ENCODE assay signal across 8 cellular contexts in genomic region chr1:167714851-167715652, GRCh38. TPM values are rescaled to one million over a fixed set of nuclear protein-coding genes. Genes with fewer than 3 reads are reported as not detected.
DNase-seq lines count a peak whose midpoint lies in the region; ATAC-seq lines count a peak whose summit lies in the region.

No MANE protein-coding gene starts in this region.

- peak overlapping the region; percentile 84 for H3K4me3 Mint-ChIP-seq in activated CD4-positive, alpha-beta memory T cell treated with anti-CD3 and anti-CD28 coated beads, Interleukin-2, amount 10 ng/mL, durations not matched to agents 7 days and 5 days

- no peaks in the 10 kb centered on the region for H3K9me3 Mint-ChIP-seq in activated CD4-positive, alpha-beta memory T cell treated with anti-CD3 and anti-CD28 coated beads, Interleukin-2, amount 10 ng/mL, durations not matched to agents 7 days and 5 days

- peaks cover 2% of the 10 kb centered on the region for H3K36me3 Mint-ChIP-seq in activated CD4-positive, alpha-beta memory T cell treated with anti-CD3 and anti-CD28 coated beads, Interleukin-2, amount 10 ng/mL, durations not matched to agents 7 days and 5 days (ENCODE audit: low read depth)

- peaks cover 44% of the 10 kb centered on the region for H3K4me1 Mint-ChIP-seq in activated CD4-positive, alpha-beta memory T cell treated with anti-CD3 and anti-CD28 coated beads, Interleukin-2, amount 10 ng/mL, durations not matched to agents 7 days and 5 days

- ATAC-seq in GM19438 (IDR thresholded peaks at IDR 0.05; ENCODE audit: low read depth, unreplicated experiment) = peak; percentile 26
- ATAC-seq in HG03571 (IDR thresholded peaks at IDR 0.05; ENCODE audit: unreplicated experiment) = peak; percentile 40

- peak; percentile 93 for DNase-seq in CD1c-positive myeloid dendritic cell (ENCODE audit: extremely low spot score)
- peak; percentile 91 for DNase-seq in NCI-H748 treated with DMSO at 0.1 percent for 48 hours (lab: John Stamatoyannopoulos, UW)
- peak; percentile 92 for DNase-seq in activated CD4-positive, alpha-beta memory T cell treated with anti-CD3 and anti-CD28 coated beads, Interleukin-2, amount 10 ng/mL, durations not matched to agents 7 days and 5 days
- peak; percentile 67 for DNase-seq in effector CD8-positive, alpha-beta T cell (lab: John Stamatoyannopoulos, UW)
- peak; percentile 98 for DNase-seq in medulla oblongata (ENCODE audit: extremely low spot score)
- peak; percentile 78 for DNase-seq in stimulated activated CD8-positive, alpha-beta memory T cell treated with anti-CD3 and anti-CD28 coated beads, Interleukin-12 subunit alpha, Interleukin-12 subunit beta, amount 100 ng/mL, for 1 hour (ENCODE audit: low read depth)

- POLR2A ChIA-PET in activated CD4-positive, alpha-beta memory T cell treated with anti-CD3 and anti-CD28 coated beads, Interleukin-2, amount 10 ng/mL, durations not matched to agents 7 days and 5 days (lab: Charles Lee) = interaction anchor here (0.6 to 5.2 kb wide), 14 partner anchors 13 to 494 kb away, joined by 3 to 67 read pairs (median 3); partner anchors contain the start of genes DCAF6 and MPC2

- H3K27ac Mint-ChIP-seq in activated CD4-positive, alpha-beta memory T cell treated with anti-CD3 and anti-CD28 coated beads, Interleukin-2, amount 10 ng/mL, durations not matched to agents 7 days and 5 days = peak overlapping the region; percentile 92

- peaks cover 7% of the 10 kb centered on the region for H3K27me3 Mint-ChIP-seq in activated CD4-positive, alpha-beta memory T cell treated with anti-CD3 and anti-CD28 coated beads, Interleukin-2, amount 10 ng/mL, durations not matched to agents 7 days and 5 days

- CTCF ChIA-PET in activated CD4-positive, alpha-beta memory T cell treated with anti-CD3 and anti-CD28 coated beads, Interleukin-2, amount 10 ng/mL, durations not matched to agents 7 days and 5 days (lab: Charles Lee) = interaction anchor here (0.5 to 3.7 kb wide), 14 partner anchors 8 to 495 kb away, joined by 3 to 27 read pairs (median 8); partner anchors contain the start of genes DCAF6, MPC2, POU2F1 and RCSD1

RNA-seq across cellular contexts. Expression of gene MPZL1, which starts 6.7 kb away (rescaled TPM):
- 10 to 100 TPM; 17.4 to 19.0 TPM for total RNA-seq in activated CD4-positive, alpha-beta memory T cell treated with anti-CD3 and anti-CD28 coated beads, Interleukin-2, amount 10 ng/mL, durations not matched to agents 7 days and 5 days

Comparison
In these comparisons a context has a peak if more than half of its experiments do, and no peak if none do; other contexts are left out.
1. Peak in every context shown above with its lines: DNase-seq and ATAC-seq.